In genomic region chr3:50427255-50427654, GRCh38 we compare ENCODE assay signal across 22 cellular contexts.
"Had no signal": no experiment of that assay in that cellular context is flagged by ENCODE, and none has a peak within 500 bp of the region (broad histone marks: within the 10 kb centered on the region; RNA-seq: fewer than 3 reads in every experiment).

No MANE protein-coding gene starts in this region.

- H3K9me3 Mint-ChIP-seq: activated T-cell treated with anti-CD3 and anti-CD28 coated beads, Interleukin-2, amount 50 U/mL, for 72 hours; nephron progenitor cell; stimulated activated memory B cell treated with anti-CD40 and anti-IgM and Interleukin-4, amounts not matched to agents 10 μg/mL and 1 μg/mL and 100 μg/mL, for 72 hours; stimulated activated naive CD8-positive, alpha-beta T cell treated with anti-CD3 and anti-CD28 coated beads, Interleukin-15, amount 100 ng/mL, for 72 hours had no signal

- H3K36me3 Mint-ChIP-seq: activated naive CD8-positive, alpha-beta T cell; stimulated activated memory B cell treated with anti-CD40 and anti-IgM and Interleukin-4, amounts not matched to agents 10 μg/mL and 1 μg/mL and 100 μg/mL, for 72 hours had no signal

- ATAC-seq: activated CD4-positive, alpha-beta T cell treated with anti-CD3 and anti-CD28 coated beads for 36 hours; activated CD8-positive, alpha-beta T cell treated with anti-CD3 and anti-CD28 coated beads, Interleukin-2, amount 10 ng/mL, durations not matched to agents 7 days and 5 days; left lung; mucosa of descending colon; psoas muscle; stimulated activated memory B cell treated with anti-CD40 and anti-IgM and Interleukin-4, amounts not matched to agents 10 μg/mL and 1 μg/mL and 100 μg/mL, for 72 hours; stimulated activated naive CD8-positive, alpha-beta T cell treated with anti-CD3 and anti-CD28 coated beads, Interleukin-15, amount 100 ng/mL, for 72 hours had no signal

- H3K27me3 Mint-ChIP-seq: activated CD4-positive, alpha-beta T cell treated with anti-CD3 and anti-CD28 coated beads for 36 hours; activated naive CD8-positive, alpha-beta T cell; stimulated activated naive CD8-positive, alpha-beta T cell treated with anti-CD3 and anti-CD28 coated beads, Interleukin-15, amount 100 ng/mL, for 72 hours had no signal

- DNase-seq: activated CD4-positive, alpha-beta T cell treated with anti-CD3 and anti-CD28 coated beads for 36 hours; activated CD4-positive, CD25-positive, alpha-beta regulatory T cell; activated CD8-positive, alpha-beta T cell treated with anti-CD3 and anti-CD28 coated beads, Interleukin-2, amount 10 ng/mL, durations not matched to agents 7 days and 5 days; activated naive CD4-positive, alpha-beta T cell; activated T-cell treated with anti-CD3 and anti-CD28 coated beads for 4 hours; activated T-cell treated with anti-CD3 and anti-CD28 coated beads, Interleukin-2, amount 50 U/mL, for 72 hours; anterior cingulate cortex; effector CD8-positive, alpha-beta T cell; esophagus squamous epithelium; left lung; mucosa of descending colon; nephron progenitor cell; nucleus accumbens; psoas muscle; sigmoid colon; small intestine; stimulated activated CD4-positive, alpha-beta T cell treated with anti-CD3 and anti-CD28 coated beads, Interleukin-4, amount 100 ng/mL, for 24 hours; stimulated activated naive CD8-positive, alpha-beta T cell treated with anti-CD3 and anti-CD28 coated beads, Interleukin-15, amount 100 ng/mL, for 72 hours; substantia nigra; upper lobe of left lung had no signal

- H3K4me1 Mint-ChIP-seq: activated CD4-positive, alpha-beta T cell treated with anti-CD3 and anti-CD28 coated beads for 36 hours; stimulated activated memory B cell treated with anti-CD40 and anti-IgM and Interleukin-4, amounts not matched to agents 10 μg/mL and 1 μg/mL and 100 μg/mL, for 72 hours; stimulated activated naive CD8-positive, alpha-beta T cell treated with anti-CD3 and anti-CD28 coated beads, Interleukin-15, amount 100 ng/mL, for 72 hours had no signal

- H3K27ac Mint-ChIP-seq: activated CD4-positive, alpha-beta T cell treated with anti-CD3 and anti-CD28 coated beads for 36 hours; activated CD8-positive, alpha-beta T cell treated with anti-CD3 and anti-CD28 coated beads, Interleukin-2, amount 10 ng/mL, durations not matched to agents 7 days and 5 days; activated naive CD8-positive, alpha-beta T cell; stimulated activated memory B cell treated with anti-CD40 and anti-IgM and Interleukin-4, amounts not matched to agents 10 μg/mL and 1 μg/mL and 100 μg/mL, for 72 hours; stimulated activated naive CD8-positive, alpha-beta T cell treated with anti-CD3 and anti-CD28 coated beads, Interleukin-15, amount 100 ng/mL, for 72 hours had no signal

- H3K4me3 Mint-ChIP-seq: activated CD4-positive, alpha-beta T cell treated with anti-CD3 and anti-CD28 coated beads for 36 hours; activated CD8-positive, alpha-beta T cell treated with anti-CD3 and anti-CD28 coated beads, Interleukin-2, amount 10 ng/mL, durations not matched to agents 7 days and 5 days; activated naive CD8-positive, alpha-beta T cell; activated T-cell treated with anti-CD3 and anti-CD28 coated beads, Interleukin-2, amount 50 U/mL, for 72 hours; nephron progenitor cell; stimulated activated memory B cell treated with anti-CD40 and anti-IgM and Interleukin-4, amounts not matched to agents 10 μg/mL and 1 μg/mL and 100 μg/mL, for 72 hours; stimulated activated naive CD8-positive, alpha-beta T cell treated with anti-CD3 and anti-CD28 coated beads, Interleukin-15, amount 100 ng/mL, for 72 hours had no signal
